In genomic region chr17:74212913-74213791, GRCh38 we compare ENCODE assay signal across 8 cellular contexts. TPM values are rescaled to one million over a fixed set of nuclear protein-coding genes. Genes with fewer than 3 reads are reported as not detected.
DNase-seq lines count a peak whose midpoint lies in the region; ATAC-seq and TF ChIP-seq lines count a peak whose summit lies in the region.

A gene with protein sequence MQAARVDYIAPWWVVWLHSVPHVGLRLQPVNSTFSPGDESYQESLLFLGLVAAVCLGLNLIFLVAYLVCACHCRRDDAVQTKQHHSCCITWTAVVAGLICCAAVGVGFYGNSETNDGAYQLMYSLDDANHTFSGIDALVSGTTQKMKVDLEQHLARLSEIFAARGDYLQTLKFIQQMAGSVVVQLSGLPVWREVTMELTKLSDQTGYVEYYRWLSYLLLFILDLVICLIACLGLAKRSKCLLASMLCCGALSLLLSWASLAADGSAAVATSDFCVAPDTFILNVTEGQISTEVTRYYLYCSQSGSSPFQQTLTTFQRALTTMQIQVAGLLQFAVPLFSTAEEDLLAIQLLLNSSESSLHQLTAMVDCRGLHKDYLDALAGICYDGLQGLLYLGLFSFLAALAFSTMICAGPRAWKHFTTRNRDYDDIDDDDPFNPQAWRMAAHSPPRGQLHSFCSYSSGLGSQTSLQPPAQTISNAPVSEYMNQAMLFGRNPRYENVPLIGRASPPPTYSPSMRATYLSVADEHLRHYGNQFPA (plus strand): TSS chr17:74213571. CDS start chr17:74213588, 17 bp downstream.

- H3K4me3 ChIP-seq in lung, result peak within 1 kb of the TSS; percentile 47

- peak within 1 kb of the TSS; percentile 82 for H3K4me3 Mint-ChIP-seq in activated CD4-positive, alpha-beta memory T cell treated with anti-CD3 and anti-CD28 coated beads, Interleukin-2, amount 10 ng/mL, durations not matched to agents 7 days and 5 days

- H3K36me3 ChIP-seq in lung (ENCODE audit: control insufficient read depth in 2 of 2, insufficient read depth in 2 of 2, low read length in 2 of 2), result peaks cover 10 to 16% of the 10 kb centered on the region in 2 donors

- WGBS in lung, 2 donors, result 0 to 1% methylated on average over 55 to 62 of the region's 62 CpGs

- no peak; the same call in 1 of the 2 replicates for TF ChIP-seq CTCF in C4-2B (conservative IDR thresholded peaks at IDR 0.05)
- TF ChIP-seq CTCF in lung (IDR thresholded peaks at IDR 0.05; ENCODE audit: control extremely low read depth, extremely low read depth), result no peak

- H3K27me3 Mint-ChIP-seq in activated CD4-positive, alpha-beta memory T cell treated with anti-CD3 and anti-CD28 coated beads, Interleukin-2, amount 10 ng/mL, durations not matched to agents 7 days and 5 days, result no peaks in the 10 kb centered on the region

- peaks cover 52% of the 10 kb centered on the region for H3K36me3 Mint-ChIP-seq in activated CD4-positive, alpha-beta memory T cell treated with anti-CD3 and anti-CD28 coated beads, Interleukin-2, amount 10 ng/mL, durations not matched to agents 7 days and 5 days (ENCODE audit: low read depth)

- H3K27ac ChIP-seq in C4-2B (peak within 1 kb of the TSS; percentile 69), lung (ENCODE audit: low read depth in 1 of 2, low read length in 1 of 2) (peak within 1 kb of the TSS; percentile 60 to 91)

- no peaks in the 10 kb centered on the region for H3K27me3 ChIP-seq in lung (ENCODE audit: control insufficient read depth, insufficient read depth)

- no peaks in the 10 kb centered on the region for H3K9me3 Mint-ChIP-seq in activated CD4-positive, alpha-beta memory T cell treated with anti-CD3 and anti-CD28 coated beads, Interleukin-2, amount 10 ng/mL, durations not matched to agents 7 days and 5 days

- peak; percentile 46 for ATAC-seq in GM19328 (IDR thresholded peaks at IDR 0.05; ENCODE audit: unreplicated experiment)
- ATAC-seq in HG03460 (IDR thresholded peaks at IDR 0.05; ENCODE audit: unreplicated experiment), result peak; percentile 56
- ATAC-seq in lung (ENCODE audit: insufficient read depth, low FRiP score), result peak; percentile 86

- no peaks in the 10 kb centered on the region for H3K9me3 ChIP-seq in lung (ENCODE audit: control insufficient read depth in 2 of 2, insufficient read depth in 1 of 2, low read length in 1 of 2)

- CTCF ChIA-PET in activated CD4-positive, alpha-beta memory T cell treated with anti-CD3 and anti-CD28 coated beads, Interleukin-2, amount 10 ng/mL, durations not matched to agents 7 days and 5 days (lab: Charles Lee), result interaction anchor here (0.7 to 3.5 kb wide), 12 partner anchors 9 to 155 kb away, joined by 3 to 50 read pairs (median 4); partner anchors contain the start of gene DNAI2

- POLR2A ChIA-PET in activated CD4-positive, alpha-beta memory T cell treated with anti-CD3 and anti-CD28 coated beads, Interleukin-2, amount 10 ng/mL, durations not matched to agents 7 days and 5 days (lab: Charles Lee), result interaction anchor here (0.9 to 3.1 kb wide), 8 partner anchors 10 to 134 kb away, joined by 3 to 36 read pairs (median 7); partner anchors contain the start of gene RPL38

- peaks cover 76% of the 10 kb centered on the region for H3K4me1 Mint-ChIP-seq in activated CD4-positive, alpha-beta memory T cell treated with anti-CD3 and anti-CD28 coated beads, Interleukin-2, amount 10 ng/mL, durations not matched to agents 7 days and 5 days

- H3K4me1 ChIP-seq in lung (ENCODE audit: control insufficient read depth in 2 of 2, insufficient read depth in 2 of 2, low read length in 2 of 2), result peaks cover 4 to 9% of the 10 kb centered on the region in 2 donors

- peak; percentile 95 for DNase-seq in NCI-H82 (lab: John Stamatoyannopoulos, UW)
- peak; percentile 82 for DNase-seq in activated CD4-positive, alpha-beta memory T cell treated with anti-CD3 and anti-CD28 coated beads, Interleukin-2, amount 10 ng/mL, durations not matched to agents 7 days and 5 days
- DNase-seq in ecto neural progenitor cell (ENCODE audit: low spot score), result peak; percentile 92
- peak; percentile 87 for DNase-seq in lung (ENCODE audit: low spot score)
- DNase-seq in stimulated activated CD4-positive, alpha-beta T cell treated with anti-CD3 and anti-CD28 coated beads, TNF-alpha, amount 100 ng/mL, for 48 hours (ENCODE audit: low read depth in 3 of 3), result peak; percentile 49 to 62 (median 51)

- H3K27ac Mint-ChIP-seq in activated CD4-positive, alpha-beta memory T cell treated with anti-CD3 and anti-CD28 coated beads, Interleukin-2, amount 10 ng/mL, durations not matched to agents 7 days and 5 days, result peak within 1 kb of the TSS; percentile 77

RNA-seq across cellular contexts. Expression of the gene that starts here (rescaled TPM):
- 10 to 100 TPM; 23.8 to 25.6 TPM for total RNA-seq in activated CD4-positive, alpha-beta memory T cell treated with anti-CD3 and anti-CD28 coated beads, Interleukin-2, amount 10 ng/mL, durations not matched to agents 7 days and 5 days
- total RNA-seq in lung, result 10 to 100 TPM in 1 of 2 donors, 1 to 10 TPM in 1; 7.5 to 10.6 TPM
- polyA plus RNA-seq in lung, result 1 to 10 TPM; 2.3 to 3.3 TPM

Comparison
In these comparisons a context has a peak if more than half of its experiments do, and no peak if none do; other contexts are left out.
1. Peak in every context shown above with its lines: DNase-seq, ATAC-seq, H3K4me3 ChIP-seq and H3K27ac ChIP-seq.